ENCODE assay signal across 27 cellular contexts in the genomic region with DNA sequence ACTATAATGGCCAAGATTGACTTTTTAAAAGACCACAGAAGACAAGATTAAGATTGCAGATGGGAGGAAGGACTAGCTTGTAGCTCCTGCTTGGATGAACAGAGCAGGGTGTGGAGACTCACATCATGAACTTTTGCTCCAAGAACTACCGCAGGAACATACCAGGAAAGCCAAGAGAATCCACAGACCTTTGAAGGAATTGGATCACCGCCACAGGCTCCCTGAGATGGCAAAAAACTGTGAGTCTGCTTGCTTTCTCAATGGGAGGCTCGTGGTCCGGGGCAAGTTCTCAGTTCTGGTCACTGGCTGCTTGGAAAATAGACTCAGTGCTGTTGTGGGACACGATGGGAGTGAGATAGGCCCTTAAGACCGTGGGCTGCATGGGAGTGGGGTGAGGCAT.
DNase-seq lines count a peak whose midpoint lies in the region; FAIRE-seq and TF ChIP-seq lines count a peak whose summit lies in the region.
"Had no signal": no experiment of that assay in that cellular context is flagged by ENCODE, and none has a peak within 500 bp of the region (broad histone marks: within the 10 kb centered on the region; RNA-seq: fewer than 3 reads in every experiment).

No MANE protein-coding gene starts in this region.

- H3K9me3 ChIP-seq in astrocyte (ENCODE audit: insufficient read depth, low read depth, low read length) (no peaks in the 10 kb centered on the region), MG63 (no peaks in the 10 kb centered on the region)
- H3K9me3 ChIP-seq: Caco-2 had no signal

- H3K36me3 ChIP-seq in astrocyte (ENCODE audit: insufficient read depth, low read length) (no peaks in the 10 kb centered on the region), MG63 (no peaks in the 10 kb centered on the region)

- DNase-seq in HS-27A (ENCODE audit: low read depth): peak; percentile 45
- DNase-seq in astrocyte (ENCODE audit: low read depth): peak; percentile 25
- DNase-seq in fibroblast of the aortic adventitia (ENCODE audit: low read depth): peak; percentile 6
- DNase-seq in urothelium cell line (ENCODE audit: low spot score): peak; percentile 9
- no peak for DNase-seq in MG63
- no peak for DNase-seq in RKO (ENCODE audit: low spot score)
- DNase-seq in DMS 273 (lab: John Stamatoyannopoulos, UW; ENCODE audit: unreplicated experiment): no peak
- DNase-seq: Caco-2, DMS 273 treated with DMSO at 0.1 percent for 48 hours, DMS79, EL, GDM1, IMR-90, KG1, NCI-H1092, NCI-H1417 treated with DMSO at 0.1 percent for 48 hours, NCI-H1694 treated with DMSO at 0.1 percent for 48 hours, NCI-H2081, NCI-H2227 treated with DMSO at 0.1 percent for 48 hours, NCI-H526 treated with DMSO at 0.1 percent for 48 hours, SHP77 treated with DMSO at 0.1 percent for 48 hours had no signal

- H3K27ac Mint-ChIP-seq in astrocyte (ENCODE audit: unreplicated experiment): no peak overlapping the region
- H3K27ac Mint-ChIP-seq: B cell; CD8-positive, alpha-beta T cell had no signal

- H4K20me1 ChIP-seq in astrocyte (ENCODE audit: insufficient read depth, low read length): no peaks in the 10 kb centered on the region

- H2AFZ ChIP-seq in astrocyte (ENCODE audit: low read depth, low read length): no peak overlapping the region

- H3K27me3 Mint-ChIP-seq in astrocyte (ENCODE audit: low read depth, unreplicated experiment): no peaks in the 10 kb centered on the region
- H3K27me3 Mint-ChIP-seq: B cell had no signal

- H3K4me3 ChIP-seq in astrocyte (ENCODE audit: insufficient read depth, low read depth, low read length): no peak overlapping the region
- H3K4me3 ChIP-seq in fibroblast of the aortic adventitia (ENCODE audit: low read depth, low read length): no peak overlapping the region
- no peak overlapping the region for H3K4me3 ChIP-seq in MG63
- H3K4me3 ChIP-seq: GM12878 had no signal

- TF ChIP-seq CTCF in astrocyte (IDR thresholded peaks at IDR 0.05; ENCODE audit: insufficient read depth, low read depth, low read length) (no peak), fibroblast of the aortic adventitia (IDR thresholded peaks at IDR 0.05; ENCODE audit: insufficient read depth, low read length) (no peak)

- FAIRE-seq in astrocyte (lab: Jason Lieb, UNC): no peak
- no peak for FAIRE-seq in urothelium cell line (lab: Jason Lieb, UNC)
- FAIRE-seq: GM12878, H1 had no signal

- no peak overlapping the region for H3K4me2 ChIP-seq in astrocyte (ENCODE audit: low read length)

- no peaks in the 10 kb centered on the region for H3K79me2 ChIP-seq in astrocyte (ENCODE audit: insufficient read depth, low read length)

- no peak overlapping the region for H3K4me3 Mint-ChIP-seq in astrocyte (ENCODE audit: unreplicated experiment)
- H3K4me3 Mint-ChIP-seq: B cell; CD8-positive, alpha-beta T cell had no signal

- no peaks in the 10 kb centered on the region for H3K4me1 ChIP-seq in astrocyte (ENCODE audit: insufficient read depth, low read length)
- H3K4me1 ChIP-seq: Caco-2 had no signal

- no peak overlapping the region for H3K9ac ChIP-seq in astrocyte (ENCODE audit: low read length)

- H3K27ac ChIP-seq in astrocyte (ENCODE audit: low read depth, low read length): no peak overlapping the region
- H3K27ac ChIP-seq: C4-2B, RWPE1 had no signal

- peaks cover 13% of the 10 kb centered on the region for H3K9me3 Mint-ChIP-seq in astrocyte (ENCODE audit: unreplicated experiment)

- no peaks in the 10 kb centered on the region for H3K4me1 Mint-ChIP-seq in astrocyte (ENCODE audit: low read depth, unreplicated experiment)
- H3K4me1 Mint-ChIP-seq: B cell had no signal

- H3K36me3 Mint-ChIP-seq in astrocyte (ENCODE audit: low read depth, unreplicated experiment): peaks cover 6% of the 10 kb centered on the region
- H3K36me3 Mint-ChIP-seq: CD8-positive, alpha-beta T cell had no signal

- no peaks in the 10 kb centered on the region for H3K27me3 ChIP-seq in astrocyte (ENCODE audit: insufficient read depth, low read length)
- H3K27me3 ChIP-seq in MG63: no peaks in the 10 kb centered on the region

Comparison
In these comparisons a context has a peak if more than half of its experiments do, and no peak if none do; other contexts are left out.
1. DNase-seq: peak in HS-27A (single experiment), astrocyte (single experiment), fibroblast of the aortic adventitia (single experiment) and urothelium cell line (single experiment); none in MG63 (single experiment), RKO (single experiment) and DMS 273 (single experiment).